Comparison of ENCODE assay signal across 9 cellular contexts in genomic region chr20:37804584-37805566, GRCh38.
DNase-seq lines count a peak whose midpoint lies in the region; ATAC-seq lines count a peak whose summit lies in the region.
"Had no signal": no experiment of that assay in that cellular context is flagged by ENCODE, and none has a peak within 500 bp of the region (broad histone marks: within the 10 kb centered on the region; RNA-seq: fewer than 3 reads in every experiment).

No MANE protein-coding gene starts in this region.

- intact Hi-C loops in naive thymus-derived CD4-positive, alpha-beta T cell (cut with micrococcal nuclease), result no loop called here

- H3K27ac Mint-ChIP-seq in naive thymus-derived CD4-positive, alpha-beta T cell, result no peak overlapping the region

- peaks cover 8 to 77% (median 57%) of the 10 kb centered on the region in 5 donors for H3K36me3 Mint-ChIP-seq in naive thymus-derived CD4-positive, alpha-beta T cell

- CTCF ChIA-PET in naive thymus-derived CD4-positive, alpha-beta T cell (lab: Charles Lee), result no interaction called here

- H3K27me3 ChIP-seq in naive thymus-derived CD4-positive, alpha-beta T cell (ENCODE audit: control insufficient read depth in 2 of 2, insufficient read depth in 2 of 2, low read length in 2 of 2), result no peaks in the 10 kb centered on the region

- no peaks in the 10 kb centered on the region for H3K9me3 Mint-ChIP-seq in naive thymus-derived CD4-positive, alpha-beta T cell

- no peaks in the 10 kb centered on the region for H3K4me1 ChIP-seq in naive thymus-derived CD4-positive, alpha-beta T cell (ENCODE audit: control insufficient read depth in 2 of 2, insufficient read depth in 2 of 2, low read length in 2 of 2)

- H3K27ac ChIP-seq in naive thymus-derived CD4-positive, alpha-beta T cell (ENCODE audit: low read depth, low read length), result no peak overlapping the region

- ATAC-seq in GM18909 (IDR thresholded peaks at IDR 0.05; ENCODE audit: poor library complexity, unreplicated experiment), result peak; percentile 76
- peak; percentile 69 for ATAC-seq in HG02884 (IDR thresholded peaks at IDR 0.05; ENCODE audit: unreplicated experiment)
- ATAC-seq in naive thymus-derived CD4-positive, alpha-beta T cell, result peak; percentile 75
- ATAC-seq: right cardiac atrium had no signal

- no peaks in the 10 kb centered on the region for H3K27me3 Mint-ChIP-seq in naive thymus-derived CD4-positive, alpha-beta T cell

- H3K9me3 ChIP-seq in naive thymus-derived CD4-positive, alpha-beta T cell (ENCODE audit: control insufficient read depth in 2 of 3, low read length in 3 of 3), result no peaks in the 10 kb centered on the region

- POLR2A ChIA-PET in naive thymus-derived CD4-positive, alpha-beta T cell (lab: Charles Lee), result no interaction called here

- H3K4me3 ChIP-seq in naive thymus-derived CD4-positive, alpha-beta T cell (ENCODE audit: low read length), result no peak overlapping the region

- peak; percentile 7 for DNase-seq in RPMI7951 (ENCODE audit: low read depth)
- no peak for DNase-seq in naive thymus-derived CD4-positive, alpha-beta T cell
- DNase-seq in dermis blood vessel endothelial cell, result no peak
- DNase-seq in NCI-H2081 treated with DMSO at 0.1 percent for 48 hours (lab: John Stamatoyannopoulos, UW), result no peak
- DNase-seq in stimulated activated naive CD4-positive, alpha-beta T cell (lab: John Stamatoyannopoulos, UW), result no peak
- DNase-seq in NCI-H524 treated with DMSO at 0.1 percent for 48 hours (lab: John Stamatoyannopoulos, UW), result no peak

- H3K36me3 ChIP-seq in naive thymus-derived CD4-positive, alpha-beta T cell (ENCODE audit: control insufficient read depth in 2 of 3, insufficient read depth in 3 of 3, low read length in 3 of 3), result peaks cover 0 to 70% (median 4%) of the 10 kb centered on the region in 3 experiments

- no peak overlapping the region for H3K4me3 Mint-ChIP-seq in naive thymus-derived CD4-positive, alpha-beta T cell

- peaks cover 0 to 18% (median 5%) of the 10 kb centered on the region in 7 donors for H3K4me1 Mint-ChIP-seq in naive thymus-derived CD4-positive, alpha-beta T cell
